ENCODE assay signal across 1 cellular context in the genomic region with DNA sequence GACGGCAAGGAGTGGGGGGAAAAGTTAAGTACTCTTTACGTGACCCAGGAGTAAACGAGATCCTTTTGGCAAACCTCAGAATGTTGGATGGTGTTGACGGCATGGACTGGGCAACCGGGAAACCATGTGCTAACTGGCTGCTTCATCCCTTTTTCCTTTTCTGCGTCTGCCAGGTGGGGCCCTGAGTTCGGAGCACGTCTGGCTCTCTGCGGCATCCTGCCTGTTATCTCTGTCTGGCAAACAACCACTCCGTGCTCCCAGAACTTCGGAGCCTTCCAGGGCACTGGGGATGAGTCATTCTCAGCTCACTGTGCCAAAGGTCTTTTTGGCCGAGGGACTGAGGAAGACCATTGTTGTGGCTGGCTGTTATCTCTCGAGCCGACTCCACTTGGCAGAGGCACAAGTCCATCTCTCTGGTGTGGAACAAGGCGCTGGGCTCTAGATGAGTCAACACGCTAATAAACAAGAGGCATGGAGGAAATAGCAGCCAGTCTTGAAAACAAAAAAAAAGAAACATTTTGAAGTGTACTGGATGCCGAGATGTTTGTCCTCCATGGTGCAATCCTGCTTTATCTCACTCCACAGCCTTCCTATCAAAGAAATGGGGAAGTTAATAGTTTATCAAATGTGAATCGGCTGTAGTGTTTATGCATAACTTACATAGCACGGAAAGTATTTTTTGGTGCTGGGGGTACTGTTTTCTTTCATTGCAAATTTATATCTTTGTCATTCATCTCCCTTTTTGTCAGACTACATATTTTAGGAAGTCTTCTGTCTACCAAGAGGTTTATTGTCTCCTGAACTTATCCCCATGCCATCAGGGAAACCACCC.
TF ChIP-seq lines count a peak whose summit lies in the region.

No MANE protein-coding gene starts in this region.

TF ChIP-seq in HepG2, 621 proteins besides CTCF, POLR2A, EP300 and RAD21 (continued from another document and continues in another):
- TF ChIP-seq, protein P1, sequence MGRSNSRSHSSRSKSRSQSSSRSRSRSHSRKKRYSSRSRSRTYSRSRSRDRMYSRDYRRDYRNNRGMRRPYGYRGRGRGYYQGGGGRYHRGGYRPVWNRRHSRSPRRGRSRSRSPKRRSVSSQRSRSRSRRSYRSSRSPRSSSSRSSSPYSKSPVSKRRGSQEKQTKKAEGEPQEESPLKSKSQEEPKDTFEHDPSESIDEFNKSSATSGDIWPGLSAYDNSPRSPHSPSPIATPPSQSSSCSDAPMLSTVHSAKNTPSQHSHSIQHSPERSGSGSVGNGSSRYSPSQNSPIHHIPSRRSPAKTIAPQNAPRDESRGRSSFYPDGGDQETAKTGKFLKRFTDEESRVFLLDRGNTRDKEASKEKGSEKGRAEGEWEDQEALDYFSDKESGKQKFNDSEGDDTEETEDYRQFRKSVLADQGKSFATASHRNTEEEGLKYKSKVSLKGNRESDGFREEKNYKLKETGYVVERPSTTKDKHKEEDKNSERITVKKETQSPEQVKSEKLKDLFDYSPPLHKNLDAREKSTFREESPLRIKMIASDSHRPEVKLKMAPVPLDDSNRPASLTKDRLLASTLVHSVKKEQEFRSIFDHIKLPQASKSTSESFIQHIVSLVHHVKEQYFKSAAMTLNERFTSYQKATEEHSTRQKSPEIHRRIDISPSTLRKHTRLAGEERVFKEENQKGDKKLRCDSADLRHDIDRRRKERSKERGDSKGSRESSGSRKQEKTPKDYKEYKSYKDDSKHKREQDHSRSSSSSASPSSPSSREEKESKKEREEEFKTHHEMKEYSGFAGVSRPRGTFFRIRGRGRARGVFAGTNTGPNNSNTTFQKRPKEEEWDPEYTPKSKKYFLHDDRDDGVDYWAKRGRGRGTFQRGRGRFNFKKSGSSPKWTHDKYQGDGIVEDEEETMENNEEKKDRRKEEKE (IDR thresholded peaks at IDR 0.05): no peak
- no peak for TF ChIP-seq CC2D1A (CRISPR knock-in tag; IDR thresholded peaks at IDR 0.05)
- peak; percentile 73; the same call in 1 of the 2 replicates for TF ChIP-seq ETV6 (CRISPR knock-in tag; conservative IDR thresholded peaks at IDR 0.05)
- TF ChIP-seq ETV5 (CRISPR knock-in tag; IDR thresholded peaks at IDR 0.05; ENCODE audit: borderline replicate concordance): peak; percentile 76; the same call in 1 of the 2 replicates
- TF ChIP-seq AHR (CRISPR knock-in tag; IDR thresholded peaks at IDR 0.05): no peak; the same call in 1 of the 2 replicates
- TF ChIP-seq PHF20 (CRISPR knock-in tag; IDR thresholded peaks at IDR 0.05): no peak
- TF ChIP-seq REL (CRISPR knock-in tag; conservative IDR thresholded peaks at IDR 0.05): no peak
- TF ChIP-seq, protein P2, sequence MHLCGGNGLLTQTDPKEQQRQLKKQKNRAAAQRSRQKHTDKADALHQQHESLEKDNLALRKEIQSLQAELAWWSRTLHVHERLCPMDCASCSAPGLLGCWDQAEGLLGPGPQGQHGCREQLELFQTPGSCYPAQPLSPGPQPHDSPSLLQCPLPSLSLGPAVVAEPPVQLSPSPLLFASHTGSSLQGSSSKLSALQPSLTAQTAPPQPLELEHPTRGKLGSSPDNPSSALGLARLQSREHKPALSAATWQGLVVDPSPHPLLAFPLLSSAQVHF (CRISPR knock-in tag; IDR thresholded peaks at IDR 0.05): no peak
- TF ChIP-seq ZBTB42 (CRISPR knock-in tag; IDR thresholded peaks at IDR 0.05): 0 out of 2 replicates have a peak, but pooled peaks have one; percentile 73
- TF ChIP-seq GLI4 (CRISPR knock-in tag; IDR thresholded peaks at IDR 0.05; ENCODE audit: borderline replicate concordance): peak; percentile 90; the same call in 1 of the 2 replicates
- peak; percentile 68; the same call in 1 of the 2 replicates for TF ChIP-seq ESRRA (CRISPR knock-in tag; IDR thresholded peaks at IDR 0.05; ENCODE audit: low read depth)
- TF ChIP-seq, protein P3, sequence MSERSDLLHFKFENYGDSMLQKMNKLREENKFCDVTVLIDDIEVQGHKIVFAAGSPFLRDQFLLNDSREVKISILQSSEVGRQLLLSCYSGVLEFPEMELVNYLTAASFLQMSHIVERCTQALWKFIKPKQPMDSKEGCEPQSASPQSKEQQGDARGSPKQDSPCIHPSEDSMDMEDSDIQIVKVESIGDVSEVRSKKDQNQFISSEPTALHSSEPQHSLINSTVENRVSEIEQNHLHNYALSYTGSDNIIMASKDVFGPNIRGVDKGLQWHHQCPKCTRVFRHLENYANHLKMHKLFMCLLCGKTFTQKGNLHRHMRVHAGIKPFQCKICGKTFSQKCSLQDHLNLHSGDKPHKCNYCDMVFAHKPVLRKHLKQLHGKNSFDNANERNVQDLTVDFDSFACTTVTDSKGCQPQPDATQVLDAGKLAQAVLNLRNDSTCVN (CRISPR knock-in tag; IDR thresholded peaks at IDR 0.05; ENCODE audit: borderline replicate concordance): peak; percentile 94
- no peak for TF ChIP-seq SALL2 (CRISPR knock-in tag; IDR thresholded peaks at IDR 0.05)
- TF ChIP-seq TGIF2 (CRISPR knock-in tag; IDR thresholded peaks at IDR 0.05): peak; percentile 84; the same call in 1 of the 2 replicates
- TF ChIP-seq ZNF253 (CRISPR knock-in tag; IDR thresholded peaks at IDR 0.05; ENCODE audit: borderline replicate concordance): no peak
- no peak for TF ChIP-seq ZNF530 (CRISPR knock-in tag; IDR thresholded peaks at IDR 0.05; ENCODE audit: low read depth)
- TF ChIP-seq, protein P4, sequence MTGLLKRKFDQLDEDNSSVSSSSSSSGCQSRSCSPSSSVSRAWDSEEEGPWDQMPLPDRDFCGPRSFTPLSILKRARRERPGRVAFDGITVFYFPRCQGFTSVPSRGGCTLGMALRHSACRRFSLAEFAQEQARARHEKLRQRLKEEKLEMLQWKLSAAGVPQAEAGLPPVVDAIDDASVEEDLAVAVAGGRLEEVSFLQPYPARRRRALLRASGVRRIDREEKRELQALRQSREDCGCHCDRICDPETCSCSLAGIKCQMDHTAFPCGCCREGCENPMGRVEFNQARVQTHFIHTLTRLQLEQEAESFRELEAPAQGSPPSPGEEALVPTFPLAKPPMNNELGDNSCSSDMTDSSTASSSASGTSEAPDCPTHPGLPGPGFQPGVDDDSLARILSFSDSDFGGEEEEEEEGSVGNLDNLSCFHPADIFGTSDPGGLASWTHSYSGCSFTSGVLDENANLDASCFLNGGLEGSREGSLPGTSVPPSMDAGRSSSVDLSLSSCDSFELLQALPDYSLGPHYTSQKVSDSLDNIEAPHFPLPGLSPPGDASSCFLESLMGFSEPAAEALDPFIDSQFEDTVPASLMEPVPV (CRISPR knock-in tag; IDR thresholded peaks at IDR 0.05): no peak; the same call in 1 of the 2 replicates
- peak; percentile 69; the same call in 1 of the 2 replicates for TF ChIP-seq SNAPC2 (CRISPR knock-in tag; IDR thresholded peaks at IDR 0.05)
- peak; percentile 70; the same call in 1 of the 2 replicates for TF ChIP-seq ZNF709 (CRISPR knock-in tag; IDR thresholded peaks at IDR 0.05)
- TF ChIP-seq, protein P5, sequence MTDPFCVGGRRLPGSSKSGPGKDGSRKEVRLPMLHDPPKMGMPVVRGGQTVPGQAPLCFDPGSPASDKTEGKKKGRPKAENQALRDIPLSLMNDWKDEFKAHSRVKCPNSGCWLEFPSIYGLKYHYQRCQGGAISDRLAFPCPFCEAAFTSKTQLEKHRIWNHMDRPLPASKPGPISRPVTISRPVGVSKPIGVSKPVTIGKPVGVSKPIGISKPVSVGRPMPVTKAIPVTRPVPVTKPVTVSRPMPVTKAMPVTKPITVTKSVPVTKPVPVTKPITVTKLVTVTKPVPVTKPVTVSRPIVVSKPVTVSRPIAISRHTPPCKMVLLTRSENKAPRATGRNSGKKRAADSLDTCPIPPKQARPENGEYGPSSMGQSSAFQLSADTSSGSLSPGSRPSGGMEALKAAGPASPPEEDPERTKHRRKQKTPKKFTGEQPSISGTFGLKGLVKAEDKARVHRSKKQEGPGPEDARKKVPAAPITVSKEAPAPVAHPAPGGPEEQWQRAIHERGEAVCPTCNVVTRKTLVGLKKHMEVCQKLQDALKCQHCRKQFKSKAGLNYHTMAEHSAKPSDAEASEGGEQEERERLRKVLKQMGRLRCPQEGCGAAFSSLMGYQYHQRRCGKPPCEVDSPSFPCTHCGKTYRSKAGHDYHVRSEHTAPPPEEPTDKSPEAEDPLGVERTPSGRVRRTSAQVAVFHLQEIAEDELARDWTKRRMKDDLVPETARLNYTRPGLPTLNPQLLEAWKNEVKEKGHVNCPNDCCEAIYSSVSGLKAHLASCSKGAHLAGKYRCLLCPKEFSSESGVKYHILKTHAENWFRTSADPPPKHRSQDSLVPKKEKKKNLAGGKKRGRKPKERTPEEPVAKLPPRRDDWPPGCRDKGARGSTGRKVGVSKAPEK (CRISPR knock-in tag; IDR thresholded peaks at IDR 0.05; ENCODE audit: borderline replicate concordance): peak; percentile 83; the same call in 1 of the 2 replicates
- TF ChIP-seq, protein P6, sequence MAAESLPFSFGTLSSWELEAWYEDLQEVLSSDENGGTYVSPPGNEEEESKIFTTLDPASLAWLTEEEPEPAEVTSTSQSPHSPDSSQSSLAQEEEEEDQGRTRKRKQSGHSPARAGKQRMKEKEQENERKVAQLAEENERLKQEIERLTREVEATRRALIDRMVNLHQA (CRISPR knock-in tag; IDR thresholded peaks at IDR 0.05): no peak
- no peak for TF ChIP-seq ZNF354B (CRISPR knock-in tag; IDR thresholded peaks at IDR 0.05)
- TF ChIP-seq KMT2A (CRISPR knock-in tag; IDR thresholded peaks at IDR 0.05): peak; percentile 67; the same call in 1 of the 2 replicates
- TF ChIP-seq HMG20B (CRISPR knock-in tag; conservative IDR thresholded peaks at IDR 0.05): peak; percentile 78; the same call in 1 of the 2 replicates
- TF ChIP-seq, protein P7, sequence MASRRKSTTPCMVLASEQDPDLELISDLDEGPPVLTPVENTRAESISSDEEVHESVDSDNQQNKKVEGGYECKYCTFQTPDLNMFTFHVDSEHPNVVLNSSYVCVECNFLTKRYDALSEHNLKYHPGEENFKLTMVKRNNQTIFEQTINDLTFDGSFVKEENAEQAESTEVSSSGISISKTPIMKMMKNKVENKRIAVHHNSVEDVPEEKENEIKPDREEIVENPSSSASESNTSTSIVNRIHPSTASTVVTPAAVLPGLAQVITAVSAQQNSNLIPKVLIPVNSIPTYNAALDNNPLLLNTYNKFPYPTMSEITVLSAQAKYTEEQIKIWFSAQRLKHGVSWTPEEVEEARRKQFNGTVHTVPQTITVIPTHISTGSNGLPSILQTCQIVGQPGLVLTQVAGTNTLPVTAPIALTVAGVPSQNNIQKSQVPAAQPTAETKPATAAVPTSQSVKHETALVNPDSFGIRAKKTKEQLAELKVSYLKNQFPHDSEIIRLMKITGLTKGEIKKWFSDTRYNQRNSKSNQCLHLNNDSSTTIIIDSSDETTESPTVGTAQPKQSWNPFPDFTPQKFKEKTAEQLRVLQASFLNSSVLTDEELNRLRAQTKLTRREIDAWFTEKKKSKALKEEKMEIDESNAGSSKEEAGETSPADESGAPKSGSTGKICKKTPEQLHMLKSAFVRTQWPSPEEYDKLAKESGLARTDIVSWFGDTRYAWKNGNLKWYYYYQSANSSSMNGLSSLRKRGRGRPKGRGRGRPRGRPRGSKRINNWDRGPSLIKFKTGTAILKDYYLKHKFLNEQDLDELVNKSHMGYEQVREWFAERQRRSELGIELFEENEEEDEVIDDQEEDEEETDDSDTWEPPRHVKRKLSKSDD (CRISPR knock-in tag; IDR thresholded peaks at IDR 0.05; ENCODE audit: low read depth): no peak
- no peak for TF ChIP-seq MTF1 (CRISPR knock-in tag; IDR thresholded peaks at IDR 0.05)
- TF ChIP-seq YY1 (IDR thresholded peaks at IDR 0.05; ENCODE audit: insufficient read depth, insufficient replicate concordance, low read depth, low read length): peak; percentile 68
- no peak; the same call in 1 of the 2 replicates for TF ChIP-seq NFKB2 (CRISPR knock-in tag; IDR thresholded peaks at IDR 0.05; ENCODE audit: borderline replicate concordance)
- TF ChIP-seq, protein P8, sequence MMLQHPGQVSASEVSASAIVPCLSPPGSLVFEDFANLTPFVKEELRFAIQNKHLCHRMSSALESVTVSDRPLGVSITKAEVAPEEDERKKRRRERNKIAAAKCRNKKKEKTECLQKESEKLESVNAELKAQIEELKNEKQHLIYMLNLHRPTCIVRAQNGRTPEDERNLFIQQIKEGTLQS (CRISPR knock-in tag; IDR thresholded peaks at IDR 0.05): peak; percentile 100
- TF ChIP-seq ZNF775 (CRISPR knock-in tag; IDR thresholded peaks at IDR 0.05; ENCODE audit: borderline replicate concordance): peak; percentile 75; the same call in 1 of the 2 replicates
- no peak for TF ChIP-seq GABPA (IDR thresholded peaks at IDR 0.05; ENCODE audit: low read depth, low read length)
- no peak; the same call in 1 of the 2 replicates for TF ChIP-seq GABPA (CRISPR knock-in tag; IDR thresholded peaks at IDR 0.05; ENCODE audit: low read depth)
- peak; percentile 81; the same call in 1 of the 2 replicates for TF ChIP-seq ZNF12 (CRISPR knock-in tag; IDR thresholded peaks at IDR 0.05)
- TF ChIP-seq, protein P9, sequence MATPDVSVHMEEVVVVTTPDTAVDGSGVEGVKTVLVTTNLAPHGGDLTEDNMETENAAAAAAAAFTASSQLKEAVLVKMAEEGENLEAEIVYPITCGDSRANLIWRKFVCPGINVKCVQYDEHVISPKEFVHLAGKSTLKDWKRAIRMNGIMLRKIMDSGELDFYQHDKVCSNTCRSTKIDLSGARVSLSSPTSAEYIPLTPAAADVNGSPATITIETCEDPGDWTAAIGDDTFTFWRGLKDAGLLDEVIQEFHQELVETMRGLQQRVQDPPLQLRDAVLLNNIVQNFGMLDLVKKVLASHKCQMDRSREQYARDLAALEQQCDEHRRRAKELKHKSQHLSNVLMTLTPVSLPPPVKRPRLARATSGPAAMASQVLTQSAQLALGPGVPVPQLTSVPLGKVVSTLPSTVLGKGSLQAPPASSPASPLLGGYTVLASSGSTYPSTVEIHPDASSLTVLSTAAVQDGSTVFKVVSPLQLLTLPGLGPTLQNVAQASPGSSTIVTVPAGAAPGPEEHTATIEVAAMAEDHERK (CRISPR knock-in tag; IDR thresholded peaks at IDR 0.05; ENCODE audit: low read depth): no peak
- no peak; the same call in 1 of the 2 replicates for TF ChIP-seq ZFP90 (CRISPR knock-in tag; IDR thresholded peaks at IDR 0.05; ENCODE audit: borderline replicate concordance)
- TF ChIP-seq NFATC3 (CRISPR knock-in tag; IDR thresholded peaks at IDR 0.05): peak; percentile 94; the same call in 1 of the 2 replicates
- TF ChIP-seq SAP130 (CRISPR knock-in tag; IDR thresholded peaks at IDR 0.05; ENCODE audit: low read depth): peak; percentile 92
- TF ChIP-seq NR2F1 (CRISPR knock-in tag; IDR thresholded peaks at IDR 0.05): no peak; a peak in 2 of 4 replicates
- TF ChIP-seq, protein P10, sequence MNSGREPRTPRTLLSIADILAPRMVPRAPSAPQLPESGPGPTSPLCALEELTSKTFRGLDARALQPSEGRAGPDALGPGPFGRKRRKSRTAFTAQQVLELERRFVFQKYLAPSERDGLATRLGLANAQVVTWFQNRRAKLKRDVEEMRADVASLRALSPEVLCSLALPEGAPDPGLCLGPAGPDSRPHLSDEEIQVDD (CRISPR knock-in tag; IDR thresholded peaks at IDR 0.05; ENCODE audit: borderline replicate concordance): 0 out of 2 replicates have a peak, but pooled peaks have one; percentile 72
- TF ChIP-seq, protein P11, sequence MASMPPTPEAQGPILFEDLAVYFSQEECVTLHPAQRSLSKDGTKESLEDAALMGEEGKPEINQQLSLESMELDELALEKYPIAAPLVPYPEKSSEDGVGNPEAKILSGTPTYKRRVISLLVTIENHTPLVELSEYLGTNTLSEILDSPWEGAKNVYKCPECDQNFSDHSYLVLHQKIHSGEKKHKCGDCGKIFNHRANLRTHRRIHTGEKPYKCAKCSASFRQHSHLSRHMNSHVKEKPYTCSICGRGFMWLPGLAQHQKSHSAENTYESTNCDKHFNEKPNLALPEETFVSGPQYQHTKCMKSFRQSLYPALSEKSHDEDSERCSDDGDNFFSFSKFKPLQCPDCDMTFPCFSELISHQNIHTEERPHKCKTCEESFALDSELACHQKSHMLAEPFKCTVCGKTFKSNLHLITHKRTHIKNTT (CRISPR knock-in tag; IDR thresholded peaks at IDR 0.05): no peak
- peak; percentile 95 for TF ChIP-seq ZNF331 (CRISPR knock-in tag; IDR thresholded peaks at IDR 0.05)
- peak; percentile 85; the same call in 1 of the 2 replicates for TF ChIP-seq ZNF160 (CRISPR knock-in tag; IDR thresholded peaks at IDR 0.05)
- TF ChIP-seq ZNF136 (CRISPR knock-in tag; IDR thresholded peaks at IDR 0.05; ENCODE audit: low read depth): peak; percentile 92; the same call in 1 of the 2 replicates
- TF ChIP-seq ZSCAN25 (CRISPR knock-in tag; IDR thresholded peaks at IDR 0.05): no peak; the same call in 1 of the 2 replicates
